1 cellular context compared by ENCODE assay signal in genomic region chr1:84103197-84103992, GRCh38.
TF ChIP-seq lines count a peak whose summit lies in the region.

No MANE protein-coding gene starts in this region.

TF ChIP-seq in GM23338, 12 proteins besides CTCF, POLR2A, EP300 and RAD21 (continued from another document):
- TF ChIP-seq REST (IDR thresholded peaks at IDR 0.05; ENCODE audit: unreplicated experiment) = no peak
